Comparison of ENCODE assay signal across 8 cellular contexts in genomic region chr21:38352536-38353219, GRCh38.
DNase-seq lines count a peak whose midpoint lies in the region; ATAC-seq, FAIRE-seq and TF ChIP-seq lines count a peak whose summit lies in the region.
"Had no signal": no experiment of that assay in that cellular context is flagged by ENCODE, and none has a peak within 500 bp of the region (broad histone marks: within the 10 kb centered on the region; RNA-seq: fewer than 3 reads in every experiment).

No MANE protein-coding gene starts in this region.

- DNase-seq in GM12891 (ENCODE audit: insufficient read length, low spot score) (peak; percentile 27), NCI-H1092 treated with DMSO at 0.1 percent for 48 hours (lab: John Stamatoyannopoulos, UW) (peak; percentile 67), T-helper 9 cell (peak; percentile 13), medulla oblongata (ENCODE audit: extremely low spot score) (peak; percentile 45), thoracic aorta (ENCODE audit: low spot score) (no peak)
- DNase-seq in effector CD4-positive, alpha-beta T cell, result peak; percentile 7
- DNase-seq: activated naive CD8-positive, alpha-beta T cell treated with anti-CD3 and anti-CD28 coated beads, Interleukin-2, amount 10 ng/mL, durations not matched to agents 7 days and 5 days had no signal

- TF ChIP-seq POLR2A in GM12891 (IDR thresholded peaks at IDR 0.05; ENCODE audit: low read depth, low read length), result no peak

- peak; percentile 74 for TF ChIP-seq CTCF in thoracic aorta (IDR thresholded peaks at IDR 0.05)

- H3K27me3 ChIP-seq in thoracic aorta (replicated peaks; ENCODE audit: insufficient read depth), result no peaks in the 10 kb centered on the region

- H3K36me3 ChIP-seq in thoracic aorta, result no peaks in the 10 kb centered on the region

- no peak for FAIRE-seq in GM12891 (lab: Jason Lieb, UNC)

- peaks cover 18 to 82% of the 10 kb centered on the region in 2 donors for H3K4me1 ChIP-seq in thoracic aorta (ENCODE audit: control insufficient read depth in 1 of 2, low read depth in 2 of 2)

- no peaks in the 10 kb centered on the region for H3K9me3 ChIP-seq in thoracic aorta

- H3K4me3 ChIP-seq in thoracic aorta, result peak overlapping the region; percentile 52

- peak; percentile 18 for ATAC-seq in thoracic aorta (ENCODE audit: insufficient number of reproducible peaks, low FRiP score, low read depth)
- ATAC-seq in HG03521 (IDR thresholded peaks at IDR 0.05; ENCODE audit: unreplicated experiment), result no peak

- H3K27ac ChIP-seq in thoracic aorta, result peak overlapping the region; percentile 96 to 97

TF ChIP-seq in GM12891, 5 proteins besides CTCF, POLR2A, EP300 and RAD21:
- TF ChIP-seq PAX5 (IDR thresholded peaks at IDR 0.05; ENCODE audit: insufficient read depth, low read length, severe bottlenecking) (no peak), POLR2AphosphoS5 (IDR thresholded peaks at IDR 0.05; ENCODE audit: low read depth, low read length) (no peak), TAF1 (IDR thresholded peaks at IDR 0.05; ENCODE audit: low read depth, low read length) (no peak), POU2F2 (IDR thresholded peaks at IDR 0.05; ENCODE audit: low read depth, low read length) (no peak), SPI1 (IDR thresholded peaks at IDR 0.05; ENCODE audit: low read depth, low read length) (no peak)
